Comparison of ENCODE assay signal across 1 cellular context in the genomic region with DNA sequence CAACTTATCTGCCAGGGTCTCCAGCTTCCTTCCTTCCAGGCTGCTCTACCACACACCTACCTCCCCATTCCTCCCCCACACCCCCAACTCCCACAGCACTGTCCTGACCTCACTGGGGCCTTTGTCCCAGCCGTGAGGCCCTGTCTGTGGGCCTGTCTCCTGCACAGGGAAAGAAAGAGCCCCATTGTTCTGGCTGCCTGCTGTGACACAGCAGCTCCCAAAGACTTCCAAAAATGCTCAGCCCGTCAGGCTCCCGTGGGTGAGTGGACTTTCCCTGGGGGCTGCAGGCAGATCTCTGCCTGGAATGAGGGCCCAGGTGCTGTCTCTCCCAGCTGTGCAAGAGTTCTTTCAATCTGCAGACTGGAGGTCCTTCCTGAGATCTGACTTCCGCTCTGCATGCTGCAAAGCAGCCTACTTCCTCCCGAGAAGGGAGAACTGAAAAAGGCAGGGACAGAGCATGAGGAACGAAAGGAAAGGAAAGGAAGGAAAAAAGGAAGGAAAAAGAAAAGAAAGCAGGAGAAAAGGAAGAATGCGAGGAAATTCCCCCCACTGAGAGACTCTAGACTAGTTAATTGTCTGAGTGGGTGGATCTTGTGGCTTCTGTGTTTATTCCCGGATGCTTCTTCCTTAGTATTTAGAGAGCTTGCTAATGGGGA.
TF ChIP-seq lines count a peak whose summit lies in the region.

No MANE protein-coding gene starts in this region.

TF ChIP-seq in IMR-90, 13 proteins besides CTCF, POLR2A, EP300 and RAD21 (continued from another document):
- TF ChIP-seq BHLHE40 (IDR thresholded peaks at IDR 0.05; ENCODE audit: low read depth, low read length) (no peak), SMC3 (IDR thresholded peaks at IDR 0.05; ENCODE audit: low read depth, low read length) (no peak), MAFK (IDR thresholded peaks at IDR 0.05; ENCODE audit: low read depth, low read length) (no peak), FOS (IDR thresholded peaks at IDR 0.05; ENCODE audit: low read depth, low read length) (no peak), RCOR1 (IDR thresholded peaks at IDR 0.05; ENCODE audit: insufficient replicate concordance, low read length) (no peak)
TF ChIP-seq in IMR-90: peak in this region for 0.
